In genomic region chr5:168680395-168680794, GRCh38 we compare ENCODE assay signal across 1 cellular context.
TF ChIP-seq lines count a peak whose summit lies in the region.

No MANE protein-coding gene starts in this region.

TF ChIP-seq in SK-N-SH, 30 proteins besides CTCF, POLR2A, EP300 and RAD21 (continued from another document):
- no peak for TF ChIP-seq REST (IDR thresholded peaks at IDR 0.05; ENCODE audit: low read depth, low read length)
- TF ChIP-seq SMC3 (IDR thresholded peaks at IDR 0.05; ENCODE audit: low read depth, low read length), result no peak
- no peak for TF ChIP-seq FOSL2 (IDR thresholded peaks at IDR 0.05; ENCODE audit: borderline replicate concordance, low read depth)
- no peak for TF ChIP-seq MXI1 (IDR thresholded peaks at IDR 0.05; ENCODE audit: low read depth, low read length)
- no peak for TF ChIP-seq POLR2AphosphoS5 (IDR thresholded peaks at IDR 0.05; ENCODE audit: low read depth, low read length)
- TF ChIP-seq MEF2A (IDR thresholded peaks at IDR 0.05; ENCODE audit: borderline replicate concordance, low read depth), result no peak
- no peak for TF ChIP-seq FOXM1 (IDR thresholded peaks at IDR 0.05; ENCODE audit: low read depth)
